27 cellular contexts compared by ENCODE assay signal in the genomic region with DNA sequence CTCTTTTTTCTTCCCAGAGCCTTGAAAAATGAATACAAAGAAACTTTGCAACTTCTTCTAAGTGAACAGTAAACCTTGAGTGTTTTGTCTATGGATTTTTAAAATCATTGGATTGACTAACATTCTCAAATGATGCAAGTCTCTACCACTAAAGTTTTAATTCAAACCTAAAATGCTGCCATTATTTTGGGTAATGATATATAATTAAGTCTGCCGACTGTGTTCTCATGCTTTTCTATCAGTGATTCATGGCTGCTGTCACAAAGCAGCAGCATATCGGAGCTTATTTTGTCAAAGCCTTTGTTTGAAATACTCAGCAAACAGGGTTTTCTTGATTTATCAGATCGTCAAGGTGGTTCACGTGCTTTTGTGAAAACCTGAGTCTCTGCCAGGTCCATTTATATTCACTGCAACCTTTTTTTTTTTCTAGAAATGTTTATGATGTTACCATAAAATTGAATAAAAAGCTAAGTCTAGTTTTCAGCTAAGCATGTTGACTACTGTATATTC.
DNase-seq lines count a peak whose midpoint lies in the region; ATAC-seq, FAIRE-seq and TF ChIP-seq lines count a peak whose summit lies in the region.
"Had no signal": no experiment of that assay in that cellular context is flagged by ENCODE, and none has a peak within 500 bp of the region (broad histone marks: within the 10 kb centered on the region; RNA-seq: fewer than 3 reads in every experiment).

No MANE protein-coding gene starts in this region.

- no peaks in the 10 kb centered on the region for H3F3A ChIP-seq in PC-3 (ENCODE audit: low read length, unreplicated experiment)

- CTCF ChIA-PET in PC-3 (lab: Charles Lee) = no interaction called here

- H3K4me3 Mint-ChIP-seq in activated naive CD8-positive, alpha-beta T cell treated with anti-CD3 and anti-CD28 coated beads, Interleukin-2, amount 50 U/mL, for 24 hours = no peak overlapping the region
- H3K4me3 Mint-ChIP-seq: activated T-helper 1 cell treated with anti-CD3 and anti-CD28 coated beads, Interleukin-12 subunit alpha, Interleukin-12 subunit beta, Interleukin-2, Interleukin-4 antibody, amounts not matched to agents 30 ng/mL and 10 ng/mL and 1 ng/mL, durations not matched to agents 14 hours and 24 hours and 36 hours; CD4-positive, CD25-positive, alpha-beta regulatory T cell; natural killer cell treated with Interleukin-12 subunit alpha and Interleukin-12 subunit beta and Interleukin-15 and Interleukin-18, amount 100 ng/mL, for 72 hours had no signal

- H2AFZ ChIP-seq in keratinocyte (ENCODE audit: control insufficient read depth, low read length) = peak overlapping the region; percentile 23
- no peak overlapping the region for H2AFZ ChIP-seq in PC-3 (ENCODE audit: low read length)

- H3K27me3 Mint-ChIP-seq in activated naive CD8-positive, alpha-beta T cell treated with anti-CD3 and anti-CD28 coated beads, Interleukin-2, amount 50 U/mL, for 24 hours = no peaks in the 10 kb centered on the region
- H3K27me3 Mint-ChIP-seq: CD4-positive, CD25-positive, alpha-beta regulatory T cell; natural killer cell treated with Interleukin-12 subunit alpha and Interleukin-12 subunit beta and Interleukin-15 and Interleukin-18, amount 100 ng/mL, for 72 hours had no signal

- H3K27me3 ChIP-seq in keratinocyte (ENCODE audit: control insufficient read depth, extremely low read depth, insufficient read depth, low read length) (no peaks in the 10 kb centered on the region), thoracic aorta (replicated peaks; ENCODE audit: insufficient read depth) (no peaks in the 10 kb centered on the region), PC-3 (ENCODE audit: low read length) (no peaks in the 10 kb centered on the region)
- H3K27me3 ChIP-seq: tibial artery had no signal

- H3K4me3 ChIP-seq in keratinocyte (ENCODE audit: control insufficient read depth in 2 of 3, extremely low read depth in 1 of 3, insufficient read depth in 2 of 3, low read depth in 1 of 3, low read length in 3 of 3) = no peak overlapping the region
- H3K4me3 ChIP-seq in thoracic aorta = peak overlapping the region; percentile 3
- H3K4me3 ChIP-seq in PC-3 (ENCODE audit: low read length) = no peak overlapping the region
- H3K4me3 ChIP-seq: tibial artery had no signal

- H3K9me1 ChIP-seq in keratinocyte (ENCODE audit: control insufficient read depth, extremely low read depth, insufficient read depth, low read length) = no peaks in the 10 kb centered on the region

- no peaks in the 10 kb centered on the region for H3K36me3 Mint-ChIP-seq in activated naive CD8-positive, alpha-beta T cell treated with anti-CD3 and anti-CD28 coated beads, Interleukin-2, amount 50 U/mL, for 24 hours (ENCODE audit: low read depth)
- H3K36me3 Mint-ChIP-seq: CD4-positive, CD25-positive, alpha-beta regulatory T cell; natural killer cell treated with Interleukin-12 subunit alpha and Interleukin-12 subunit beta and Interleukin-15 and Interleukin-18, amount 100 ng/mL, for 72 hours had no signal

- no peaks in the 10 kb centered on the region for H3K4me1 Mint-ChIP-seq in activated naive CD8-positive, alpha-beta T cell treated with anti-CD3 and anti-CD28 coated beads, Interleukin-2, amount 50 U/mL, for 24 hours
- H3K4me1 Mint-ChIP-seq: CD4-positive, CD25-positive, alpha-beta regulatory T cell had no signal

- H4K20me1 ChIP-seq in keratinocyte (ENCODE audit: control insufficient read depth, extremely low read depth, insufficient read depth, low read length) = no peaks in the 10 kb centered on the region
- no peaks in the 10 kb centered on the region for H4K20me1 ChIP-seq in PC-3 (ENCODE audit: low read length)

- H3K36me3 ChIP-seq in keratinocyte (ENCODE audit: control insufficient read depth in 2 of 2, extremely low read depth in 1 of 2, insufficient read depth in 2 of 2, low read length in 2 of 2) (no peaks in the 10 kb centered on the region), thoracic aorta (no peaks in the 10 kb centered on the region), PC-3 (ENCODE audit: low read depth, low read length) (no peaks in the 10 kb centered on the region)
- H3K36me3 ChIP-seq: tibial artery, WERI-Rb-1 had no signal

- peak; percentile 81 for DNase-seq in NCI-H146 (lab: John Stamatoyannopoulos, UW)
- peak; percentile 72 for DNase-seq in NCI-H748 (lab: John Stamatoyannopoulos, UW; ENCODE audit: unreplicated experiment)
- no peak for DNase-seq in keratinocyte (ENCODE audit: low read depth, low spot score)
- no peak for DNase-seq in thoracic aorta (ENCODE audit: low spot score)
- no peak for DNase-seq in AG08396 (ENCODE audit: low spot score)
- no peak for DNase-seq in EL
- DNase-seq in PC-3 = no peak
- no peak for DNase-seq in activated naive CD8-positive, alpha-beta T cell treated with anti-CD3 and anti-CD28 coated beads, Interleukin-2, amount 50 U/mL, for 24 hours
- DNase-seq: activated CD4-positive, alpha-beta T cell treated with anti-CD3 and anti-CD28 coated beads, Interleukin-2, amount 50 U/mL, for 1 hour; aorta; CD4-positive, CD25-positive, alpha-beta regulatory T cell; central memory CD4-positive, alpha-beta T cell; GOT3; KBM-7; kidney; MM.1S; NCI-H2029 treated with DMSO at 0.1 percent for 48 hours; NCI-H510A treated with DMSO at 0.1 percent for 48 hours; stimulated activated CD4-positive, alpha-beta T cell treated with anti-CD3 and anti-CD28 coated beads, Interleukin-15, amount 100 ng/mL, for 24 hours; stimulated activated naive CD8-positive, alpha-beta T cell treated with anti-CD3 and anti-CD28 coated beads, Interleukin-15, Interleukin-2, amounts not matched to agents 100 U/mL and 50 U/mL, for 24 hours; T-helper 9 cell; tibial artery; WERI-Rb-1 had no signal

- no peaks in the 10 kb centered on the region for H3K79me2 ChIP-seq in keratinocyte (ENCODE audit: control insufficient read depth, insufficient read depth, low read length)
- H3K79me2 ChIP-seq in PC-3 (ENCODE audit: low read length) = no peaks in the 10 kb centered on the region

- no TSS peak for BruUV-seq in PC-3 (replicated peaks; lab: Mats Ljungman, UMichigan)

- H3K4me2 ChIP-seq in keratinocyte (ENCODE audit: control insufficient read depth, extremely low read depth, insufficient read depth, low read depth, low read length) (no peak overlapping the region), PC-3 (ENCODE audit: low read length) (no peak overlapping the region)

- no peaks in the 10 kb centered on the region for H3K9me2 ChIP-seq in PC-3 (replicated peaks; ENCODE audit: low read length)

- no peak overlapping the region for H3K27ac Mint-ChIP-seq in activated naive CD8-positive, alpha-beta T cell treated with anti-CD3 and anti-CD28 coated beads, Interleukin-2, amount 50 U/mL, for 24 hours
- H3K27ac Mint-ChIP-seq: activated naive CD4-positive, alpha-beta T cell treated with anti-CD3 and anti-CD28 coated beads, Interleukin-2, amount 50 U/mL, for 72 hours; activated T-helper 1 cell treated with anti-CD3 and anti-CD28 coated beads, Interleukin-12 subunit alpha, Interleukin-12 subunit beta, Interleukin-2, Interleukin-4 antibody, amounts not matched to agents 30 ng/mL and 10 ng/mL and 1 ng/mL, durations not matched to agents 14 hours and 24 hours and 36 hours; CD4-positive, CD25-positive, alpha-beta regulatory T cell; natural killer cell treated with Interleukin-12 subunit alpha and Interleukin-12 subunit beta and Interleukin-15 and Interleukin-18, amount 100 ng/mL, for 72 hours had no signal

- ATAC-seq in thoracic aorta (ENCODE audit: insufficient number of reproducible peaks, low FRiP score, low read depth) = no peak
- ATAC-seq in PC-3 = no peak
- ATAC-seq in activated naive CD8-positive, alpha-beta T cell treated with anti-CD3 and anti-CD28 coated beads, Interleukin-2, amount 50 U/mL, for 24 hours = no peak
- ATAC-seq: activated naive CD4-positive, alpha-beta T cell treated with anti-CD3 and anti-CD28 coated beads, Interleukin-2, amount 50 U/mL, for 72 hours; natural killer cell treated with Interleukin-12 subunit alpha and Interleukin-12 subunit beta and Interleukin-15 and Interleukin-18, amount 100 ng/mL, for 72 hours; sciatic nerve; stimulated activated naive CD8-positive, alpha-beta T cell treated with anti-CD3 and anti-CD28 coated beads, Interleukin-15, Interleukin-2, amounts not matched to agents 100 U/mL and 50 U/mL, for 24 hours had no signal

- intact Hi-C loops in PC-3 (cut with micrococcal nuclease) = no loop called here

- H3K9ac ChIP-seq in keratinocyte (ENCODE audit: control insufficient read depth, extremely low read depth, insufficient read depth, low read length) (no peak overlapping the region), PC-3 (ENCODE audit: low read length) (no peak overlapping the region)

- no peaks in the 10 kb centered on the region for H3K9me3 ChIP-seq in keratinocyte (ENCODE audit: control insufficient read depth, low read depth, low read length)
- no peaks in the 10 kb centered on the region for H3K9me3 ChIP-seq in thoracic aorta
- H3K9me3 ChIP-seq in PC-3 (ENCODE audit: low read length) = no peaks in the 10 kb centered on the region
- H3K9me3 ChIP-seq: tibial artery had no signal

- POLR2A ChIA-PET in PC-3 (lab: Charles Lee; ENCODE audit: unreplicated experiment) = interaction anchor here (0.6 kb wide), 1 partner anchor 15 kb away, joined by 6 read pairs; no protein-coding TSS in a partner anchor

- dilution Hi-C loops in keratinocyte (cut with MboI; ENCODE audit: extremely low pct_ligation_motif_present, low sequenced_read_pairs) = no loop called here

- H3K27ac ChIP-seq in keratinocyte (ENCODE audit: control insufficient read depth, insufficient read depth, low read length) (no peak overlapping the region), thoracic aorta (peak overlapping the region in 1 of 2 donors; percentile 6), PC-3 (ENCODE audit: low read length) (no peak overlapping the region)
- H3K27ac ChIP-seq: tibial artery, WERI-Rb-1 had no signal

- no peaks in the 10 kb centered on the region for H3K9me3 Mint-ChIP-seq in activated naive CD8-positive, alpha-beta T cell treated with anti-CD3 and anti-CD28 coated beads, Interleukin-2, amount 50 U/mL, for 24 hours
- H3K9me3 Mint-ChIP-seq: activated naive CD4-positive, alpha-beta T cell treated with anti-CD3 and anti-CD28 coated beads, Interleukin-2, amount 50 U/mL, for 72 hours; activated T-helper 1 cell treated with anti-CD3 and anti-CD28 coated beads, Interleukin-12 subunit alpha, Interleukin-12 subunit beta, Interleukin-2, Interleukin-4 antibody, amounts not matched to agents 30 ng/mL and 10 ng/mL and 1 ng/mL, durations not matched to agents 14 hours and 24 hours and 36 hours; natural killer cell treated with Interleukin-12 subunit alpha and Interleukin-12 subunit beta and Interleukin-15 and Interleukin-18, amount 100 ng/mL, for 72 hours had no signal

- H3K4me1 ChIP-seq in keratinocyte (ENCODE audit: control insufficient read depth, extremely low read depth, insufficient read depth, low read length) (no peaks in the 10 kb centered on the region), thoracic aorta (ENCODE audit: control insufficient read depth in 1 of 2, low read depth in 2 of 2) (peaks cover 0 to 13% of the 10 kb centered on the region in 2 donors), PC-3 (ENCODE audit: insufficient read depth, low read length) (no peaks in the 10 kb centered on the region)

- no peak for FAIRE-seq in keratinocyte (lab: Jason Lieb, UNC)
- FAIRE-seq: kidney had no signal

- TF ChIP-seq CTCF in keratinocyte (optimal IDR thresholded peaks at IDR 0.05 in 1 of 3, IDR thresholded peaks at IDR 0.05 in 1 of 3, conservative IDR thresholded peaks at IDR 0.05 in 1 of 3; ENCODE audit: extremely low read depth in 1 of 3, insufficient read depth in 2 of 3, low read length in 3 of 3) (no peak), thoracic aorta (IDR thresholded peaks at IDR 0.05) (no peak), PC-3 (conservative IDR thresholded peaks at IDR 0.05; ENCODE audit: low read depth, low read length) (no peak)

Comparison
In these comparisons a context has a peak if more than half of its experiments do, and no peak if none do; other contexts are left out.
1. DNase-seq: peak in NCI-H146 (single experiment) and NCI-H748 (single experiment); none in keratinocyte (single experiment), thoracic aorta (single experiment), AG08396 (single experiment), EL (single experiment), PC-3 (single experiment) and activated naive CD8-positive, alpha-beta T cell treated with anti-CD3 and anti-CD28 coated beads, Interleukin-2, amount 50 U/mL, for 24 hours (single experiment).